8 cellular contexts compared by ENCODE assay signal in the genomic region with DNA sequence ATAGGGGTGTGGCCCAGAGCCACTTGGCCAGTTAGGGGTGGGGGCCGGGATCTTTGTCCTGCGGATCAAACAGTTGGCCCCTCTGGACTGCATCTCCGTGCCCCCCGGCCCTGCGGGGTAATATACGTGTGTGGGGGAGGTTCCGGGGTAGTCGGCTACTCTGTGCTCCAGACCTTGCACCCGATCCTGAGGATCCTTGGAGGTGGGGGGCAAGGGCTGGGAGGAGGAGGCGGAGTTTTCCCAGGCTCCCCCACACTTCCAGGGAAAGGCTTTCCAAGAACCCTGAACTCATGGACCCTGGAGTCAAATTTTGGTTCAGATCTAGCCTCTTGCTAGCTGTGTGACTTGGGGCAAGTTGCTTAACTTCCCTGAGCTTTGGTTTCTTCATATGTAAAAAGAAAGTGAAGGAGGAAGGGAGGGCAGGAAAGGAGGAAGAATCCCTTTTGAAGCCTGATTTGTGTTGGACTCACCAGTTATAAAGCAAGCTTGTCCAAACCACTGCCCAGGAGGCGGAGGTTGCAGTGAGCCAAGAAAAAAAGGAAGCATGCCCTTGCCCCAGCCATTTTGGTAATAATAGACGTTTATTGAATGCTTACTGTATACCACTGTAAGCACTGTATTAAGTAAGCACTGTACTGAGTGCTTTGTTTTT. TPM values are rescaled to one million over a fixed set of nuclear protein-coding genes. Genes with fewer than 3 reads are reported as not detected.
DNase-seq lines count a peak whose midpoint lies in the region; ATAC-seq and TF ChIP-seq lines count a peak whose summit lies in the region.

No MANE protein-coding gene starts in this region.

- H3K27me3 ChIP-seq in BJ (ENCODE audit: control insufficient read depth, insufficient read depth, low read length) (no peaks in the 10 kb centered on the region), HUES6 (ENCODE audit: control insufficient read depth, insufficient read depth, low read length) (no peaks in the 10 kb centered on the region), right cardiac atrium (ENCODE audit: control insufficient read depth, insufficient read depth) (no peaks in the 10 kb centered on the region)

- H3K9ac ChIP-seq in HUES6 (ENCODE audit: low read length): peak overlapping the region; percentile 84

- ATAC-seq in activated T-helper 17 cell treated with anti-CD3 and anti-CD28 coated beads, Interleukin-2, amount 50 U/mL, for 72 hours (replicated peaks): no peak
- ATAC-seq in right cardiac atrium (peak; percentile 5 to 17), HG03439 (IDR thresholded peaks at IDR 0.05; ENCODE audit: unreplicated experiment) (no peak), GM21576 (IDR thresholded peaks at IDR 0.05; ENCODE audit: unreplicated experiment) (no peak)

- peaks cover 26% of the 10 kb centered on the region for H3K36me3 Mint-ChIP-seq in activated T-helper 17 cell treated with anti-CD3 and anti-CD28 coated beads, Interleukin-2, amount 50 U/mL, for 72 hours (ENCODE audit: low read depth)

- no peaks in the 10 kb centered on the region for H3K9me3 Mint-ChIP-seq in activated T-helper 17 cell treated with anti-CD3 and anti-CD28 coated beads, Interleukin-2, amount 50 U/mL, for 72 hours

- H3K4me3 Mint-ChIP-seq in activated T-helper 17 cell treated with anti-CD3 and anti-CD28 coated beads, Interleukin-2, amount 50 U/mL, for 72 hours: peak overlapping the region; percentile 86

- H3K9me3 ChIP-seq in HUES6 (ENCODE audit: control insufficient read depth, insufficient read depth, low read depth, low read length) (no peaks in the 10 kb centered on the region), right cardiac atrium (ENCODE audit: control insufficient read depth, low read length) (no peaks in the 10 kb centered on the region)

- CTCF ChIA-PET in BJ (lab: Yijun Ruan, JAX): interaction anchor here (1.7 to 1.9 kb wide), 2 partner anchors 11 to 60 kb away, joined by 5 read pairs; no protein-coding TSS in a partner anchor

- no peak for TF ChIP-seq CTCF in BJ (IDR thresholded peaks at IDR 0.05; ENCODE audit: insufficient read depth, low read depth, low read length)

- intact Hi-C loops in right cardiac atrium (cut with DNase I): loop anchor here in 1 of 4 donors (10.0 kb wide), 2 partner anchors 115 to 185 kb away; no protein-coding TSS in a partner anchor

- H3K36me3 ChIP-seq in BJ (ENCODE audit: control insufficient read depth, insufficient read depth, low read length) (peaks cover 6% of the 10 kb centered on the region), HUES6 (ENCODE audit: control insufficient read depth, insufficient read depth, low read length) (peaks cover 30% of the 10 kb centered on the region)

- H3K4me1 Mint-ChIP-seq in activated T-helper 17 cell treated with anti-CD3 and anti-CD28 coated beads, Interleukin-2, amount 50 U/mL, for 72 hours: no peaks in the 10 kb centered on the region

- POLR2A ChIA-PET in BJ (lab: Charles Lee): no interaction called here

- peak overlapping the region; percentile 86 for H3K4me3 ChIP-seq in BJ (ENCODE audit: low read depth, low read length)
- H3K4me3 ChIP-seq in HUES6 (ENCODE audit: low read depth, low read length): peak overlapping the region; percentile 91
- peak overlapping the region; percentile 76 for H3K4me3 ChIP-seq in right cardiac atrium (ENCODE audit: low read length)
- peak overlapping the region; percentile 65 to 96 (median 80) for H3K4me3 ChIP-seq in skin epidermis

- no peak for DNase-seq in BJ (ENCODE audit: low read depth)
- peak in 1 of 3 donors; percentile 40 for DNase-seq in right cardiac atrium
- DNase-seq in Ammon's horn (ENCODE audit: low spot score): no peak

- 10% methylated on average over 12 of the region's 12 CpGs for WGBS in right cardiac atrium

- peak overlapping the region; percentile 87 for H3K27ac Mint-ChIP-seq in activated T-helper 17 cell treated with anti-CD3 and anti-CD28 coated beads, Interleukin-2, amount 50 U/mL, for 72 hours

- H3K4me1 ChIP-seq in HUES6 (ENCODE audit: control insufficient read depth, insufficient read depth, low read length): no peaks in the 10 kb centered on the region
- peaks cover 1% of the 10 kb centered on the region for H3K4me1 ChIP-seq in right cardiac atrium (ENCODE audit: control insufficient read depth, insufficient read depth, low read length)

- H3K27ac ChIP-seq in HUES6 (ENCODE audit: low read depth, low read length): peak overlapping the region; percentile 77; the same call in 1 of the 2 replicates
- peak overlapping the region; percentile 15 for H3K27ac ChIP-seq in right cardiac atrium (ENCODE audit: low read length)
- peak overlapping the region; percentile 54 to 96 (median 84) for H3K27ac ChIP-seq in skin epidermis

- no peaks in the 10 kb centered on the region for H3K27me3 Mint-ChIP-seq in activated T-helper 17 cell treated with anti-CD3 and anti-CD28 coated beads, Interleukin-2, amount 50 U/mL, for 72 hours

RNA-seq across cellular contexts. Expression of gene MIIP, which starts 0.7 kb away (rescaled TPM):
- polyA plus RNA-seq in BJ (2011; rRNA removed) (8.6 and 18.5 TPM in 2 replicates), right cardiac atrium (12.5 TPM)
- 4.8 and 9.7 TPM in 2 replicates for polyA minus RNA-seq in BJ (2011; rRNA and poly(A)+ RNA removed)
- 100 to 1,000 TPM in 1 of 2 donors, 10 to 100 TPM in 1; 51.1 to 115 TPM for total RNA-seq in activated T-helper 17 cell treated with anti-CD3 and anti-CD28 coated beads, Interleukin-2, amount 50 U/mL, for 72 hours
- total RNA-seq in right cardiac atrium: 10 to 100 TPM in 3 of 4 donors, 1 to 10 TPM in 1; 8.5 to 16.4 (median 12.5) TPM

RNA-seq across cellular contexts. Expression of gene MFN2, which starts 39.7 kb away (rescaled TPM):
- 47.5 and 62.5 TPM in 2 replicates for polyA plus RNA-seq in BJ (2011; rRNA removed)
- polyA minus RNA-seq in BJ (2011; rRNA and poly(A)+ RNA removed): 38.7 and 54.1 TPM in 2 replicates
- 10 to 100 TPM; 46.5 to 70.1 TPM for total RNA-seq in activated T-helper 17 cell treated with anti-CD3 and anti-CD28 coated beads, Interleukin-2, amount 50 U/mL, for 72 hours
- total RNA-seq in right cardiac atrium: 100 to 1,000 TPM; 386 to 449 (median 419) TPM
- 237 TPM for polyA plus RNA-seq in right cardiac atrium

RNA-seq across cellular contexts. Expression of gene TNFRSF8, which starts 43.1 kb away (rescaled TPM):
- polyA plus RNA-seq in BJ (2011; rRNA removed) (not detected in 2 replicates), right cardiac atrium (2.6 TPM)
- not detected in 2 replicates for polyA minus RNA-seq in BJ (2011; rRNA and poly(A)+ RNA removed)
- total RNA-seq in activated T-helper 17 cell treated with anti-CD3 and anti-CD28 coated beads, Interleukin-2, amount 50 U/mL, for 72 hours: 100 to 1,000 TPM in 1 of 2 donors, 10 to 100 TPM in 1; 35.3 to 216 TPM
- 1 to 10 TPM; 1.5 to 4.3 (median 2.5) TPM for total RNA-seq in right cardiac atrium

Comparison
In these comparisons a context has a peak if more than half of its experiments do, and no peak if none do; other contexts are left out.
1. H3K27ac ChIP-seq: peak in every context shown above with its lines; median percentile 84 in skin epidermis; 77 in HUES6; 15 in right cardiac atrium.
2. ATAC-seq: peak in right cardiac atrium (2 of 2); none in activated T-helper 17 cell treated with anti-CD3 and anti-CD28 coated beads, Interleukin-2, amount 50 U/mL, for 72 hours (single experiment), HG03439 (single experiment) and GM21576 (single experiment).
3. RNA of gene MFN2, which starts 39.7 kb away (total RNA-seq): 386 to 449 TPM in right cardiac atrium; 46.5 to 70.1 TPM in activated T-helper 17 cell treated with anti-CD3 and anti-CD28 coated beads, Interleukin-2, amount 50 U/mL, for 72 hours; every median in the first group is over 4 times any median in the second.
4. RNA of gene TNFRSF8, which starts 43.1 kb away (total RNA-seq): 35.3 to 216 TPM in activated T-helper 17 cell treated with anti-CD3 and anti-CD28 coated beads, Interleukin-2, amount 50 U/mL, for 72 hours; 1.5 to 4.3 TPM in right cardiac atrium; every median in the first group is over 4 times any median in the second.
5. Peak in every context shown above with its lines, with median percentiles within 50 percentile points of each other: H3K4me3 ChIP-seq.